Comparison of ENCODE assay signal across 17 cellular contexts in genomic region chr2:85938456-85938855, GRCh38. TPM values are rescaled to one million over a fixed set of nuclear protein-coding genes. Genes with fewer than 3 reads are reported as not detected.
DNase-seq lines count a peak whose midpoint lies in the region; ATAC-seq and TF ChIP-seq lines count a peak whose summit lies in the region.
"Had no signal": no experiment of that assay in that cellular context is flagged by ENCODE, and none has a peak within 500 bp of the region (broad histone marks: within the 10 kb centered on the region; RNA-seq: fewer than 3 reads in every experiment).

No MANE protein-coding gene starts in this region.

- no peak overlapping the region for H3K4me3 Mint-ChIP-seq in nephron
- H3K4me3 Mint-ChIP-seq: CD4-positive, CD25-positive, alpha-beta regulatory T cell had no signal

- intact Hi-C loops in right lobe of liver (cut with DNase I) (no loop called here), testis (cut with DNase I; ENCODE audit: low total_unique reads) (no loop called here)

- ATAC-seq in right lobe of liver (no peak), HG02798 (IDR thresholded peaks at IDR 0.05; ENCODE audit: poor library complexity, unreplicated experiment) (no peak)
- ATAC-seq: HCT116, HepG2 had no signal

- peaks cover 4% of the 10 kb centered on the region for H3K27me3 Mint-ChIP-seq in nephron (ENCODE audit: low read depth)

- no peak for TF ChIP-seq POLR2A in right lobe of liver (IDR thresholded peaks at IDR 0.05)
- TF ChIP-seq POLR2A in testis (IDR thresholded peaks at IDR 0.05), result no peak

- WGBS in liver, result 60% methylated on average over 2 of the region's 2 CpGs
- WGBS in right lobe of liver (ENCODE audit: insufficient coverage, low coverage, low lambda C conversion rate, missing lambda C conversion rate), result 50% methylated on average over 2 of the region's 2 CpGs
- WGBS in testis, 2 donors, result 47 to 63% methylated on average over 2 of the region's 2 CpGs

- H3K27ac Mint-ChIP-seq in nephron, result peak overlapping the region in 2 of 3 experiments; percentile 79 to 83

- H3K4me1 ChIP-seq in liver (ENCODE audit: control insufficient read depth in 4 of 4, insufficient read depth in 4 of 4, low read length in 3 of 4) (peaks cover 13 to 32% (median 23%) of the 10 kb centered on the region in 4 donors), right lobe of liver (peaks cover 0 to 44% (median 14%) of the 10 kb centered on the region in 4 donors), testis (peaks cover 21% of the 10 kb centered on the region)

- no peak overlapping the region for H3K9ac ChIP-seq in liver (ENCODE audit: low read depth in 1 of 2, low read length in 2 of 2)
- H3K9ac ChIP-seq: BLaER1 treated with 17β-estradiol and CSF1 and Interleukin-3, amounts not matched to agents 10 nM and 100 nM; GM23248 had no signal

- no peak for DNase-seq in right lobe of liver
- peak; percentile 33 for DNase-seq in dermis blood vessel endothelial cell
- no peak for DNase-seq in HPDE6-E6E7 (ENCODE audit: extremely low spot score)
- no peak for DNase-seq in testis
- DNase-seq in NOMO-1 (lab: John Stamatoyannopoulos, UW; ENCODE audit: unreplicated experiment in 2 of 2), result no peak
- DNase-seq: ACHN; CD4-positive, CD25-positive, alpha-beta regulatory T cell; DMS53; GF-D8; GM23248 had no signal

- no peak for TF ChIP-seq CTCF in liver (IDR thresholded peaks at IDR 0.05; ENCODE audit: low read depth, low read length, missing input control)
- no peak for TF ChIP-seq CTCF in right lobe of liver (IDR thresholded peaks at IDR 0.05)
- TF ChIP-seq CTCF in nephron (IDR thresholded peaks at IDR 0.05; ENCODE audit: unreplicated experiment in 3 of 3), result no peak
- no peak for TF ChIP-seq CTCF in testis (IDR thresholded peaks at IDR 0.05)

- H3K9me3 Mint-ChIP-seq in nephron, result peaks cover 20% of the 10 kb centered on the region

- TF ChIP-seq RAD21 in liver (IDR thresholded peaks at IDR 0.05), result no peak

- H3K4me1 Mint-ChIP-seq in nephron, result peaks cover 37% of the 10 kb centered on the region

- H3K27me3 ChIP-seq in liver (ENCODE audit: control insufficient read depth in 4 of 4, insufficient read depth in 4 of 4, low read length in 3 of 4), result no peaks in the 10 kb centered on the region
- no peaks in the 10 kb centered on the region for H3K27me3 ChIP-seq in right lobe of liver
- H3K27me3 ChIP-seq in testis, result no peaks in the 10 kb centered on the region
- H3K27me3 ChIP-seq: BLaER1 treated with 17β-estradiol and CSF1 and Interleukin-3, amounts not matched to agents 10 nM and 100 nM had no signal

- H3K27ac ChIP-seq in liver (ENCODE audit: low read depth in 1 of 2, low read length in 2 of 2), result no peak overlapping the region
- H3K27ac ChIP-seq in right lobe of liver, result no peak overlapping the region
- peak overlapping the region in 1 of 2 donors; percentile 9 for H3K27ac ChIP-seq in testis
- H3K27ac ChIP-seq: 22Rv1; BLaER1 treated with 17β-estradiol and CSF1 and Interleukin-3, amounts not matched to agents 10 nM and 100 nM; GM23248 had no signal

- H3K36me3 ChIP-seq in liver (ENCODE audit: control insufficient read depth in 4 of 4, insufficient read depth in 3 of 4, low read depth in 1 of 4, low read length in 3 of 4) (no peaks in the 10 kb centered on the region), right lobe of liver (no peaks in the 10 kb centered on the region), testis (ENCODE audit: low read depth, missing control alignments) (no peaks in the 10 kb centered on the region)

- H3K9me3 ChIP-seq in liver (ENCODE audit: control insufficient read depth in 4 of 4, low read length in 3 of 4) (peaks cover 0 to 7% (median 0%) of the 10 kb centered on the region in 4 donors), right lobe of liver (no peaks in the 10 kb centered on the region), testis (no peaks in the 10 kb centered on the region)

- H3K4me3 ChIP-seq in liver (ENCODE audit: low read depth in 1 of 3, low read length in 3 of 3) (no peak overlapping the region), right lobe of liver (no peak overlapping the region), testis (no peak overlapping the region)
- H3K4me3 ChIP-seq: BLaER1 treated with 17β-estradiol and CSF1 and Interleukin-3, amounts not matched to agents 10 nM and 100 nM; GM23248 had no signal

- H3K36me3 Mint-ChIP-seq in nephron (ENCODE audit: low read depth), result no peaks in the 10 kb centered on the region

TF ChIP-seq in liver, 16 proteins besides CTCF, POLR2A, EP300 and RAD21:
- TF ChIP-seq NR2F2 (IDR thresholded peaks at IDR 0.05) (peak; percentile 37), YY1 (IDR thresholded peaks at IDR 0.05) (no peak), HNF4G (IDR thresholded peaks at IDR 0.05) (no peak), FOXA1 (IDR thresholded peaks at IDR 0.05) (no peak), SP1 (IDR thresholded peaks at IDR 0.05) (no peak), ZBTB33 (IDR thresholded peaks at IDR 0.05) (no peak), MAX (IDR thresholded peaks at IDR 0.05) (no peak), TAF1 (conservative IDR thresholded peaks at IDR 0.05) (no peak)

RNA-seq across cellular contexts. Expression of gene ST3GAL5, which starts 49.7 kb away (rescaled TPM):
- total RNA-seq in liver, result 10 to 100 TPM in 1 of 2 donors, 1 to 10 TPM in 1; 4.5 to 17.0 TPM
- polyA plus RNA-seq in liver, result 10 to 100 TPM in 1 of 2 donors, 1 to 10 TPM in 1; 6.3 to 11.7 TPM
- total RNA-seq in right lobe of liver, result 10 to 100 TPM in 4 of 6 experiments, 1 to 10 TPM in 2; 8.6 to 22.2 (median 10.9) TPM
- total RNA-seq in dermis blood vessel endothelial cell, result 9.9 and 13.7 TPM in 2 replicates
- total RNA-seq in testis, result 10 to 100 TPM; 38.3 to 60.0 TPM
- polyA plus RNA-seq in testis (ENCODE audit: insufficient read depth, low read depth, low replicate concordance), result 48.2 TPM
